In the genomic region with DNA sequence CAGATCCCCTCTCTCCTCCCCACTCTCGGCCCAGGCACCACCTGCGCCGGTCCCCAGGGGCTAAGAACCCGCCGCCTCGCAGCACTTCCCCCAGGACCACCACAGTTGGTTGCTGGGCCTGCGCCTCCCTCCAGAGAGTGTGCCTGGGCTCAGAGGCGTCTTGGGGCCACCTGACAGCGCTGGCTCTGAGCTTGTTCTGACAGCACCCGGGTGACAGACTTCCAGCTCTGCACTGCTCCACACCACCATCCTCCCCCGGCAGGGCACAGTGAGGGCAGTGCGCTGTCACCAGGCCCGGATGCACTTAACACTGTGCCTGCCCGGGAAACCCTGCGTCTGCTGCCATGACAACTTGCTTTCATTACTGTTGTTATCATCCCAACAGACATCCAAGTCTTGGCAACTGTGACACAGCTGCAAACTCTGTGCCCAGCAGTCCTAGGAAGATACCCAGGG, we compare ENCODE assay signal across 9 cellular contexts. TPM values are rescaled to one million over a fixed set of nuclear protein-coding genes. Genes with fewer than 3 reads are reported as not detected.
DNase-seq lines count a peak whose midpoint lies in the region; ATAC-seq, FAIRE-seq and TF ChIP-seq lines count a peak whose summit lies in the region.
"Had no signal": no experiment of that assay in that cellular context is flagged by ENCODE, and none has a peak within 500 bp of the region (broad histone marks: within the 10 kb centered on the region; RNA-seq: fewer than 3 reads in every experiment).

No MANE protein-coding gene starts in this region.

- ATAC-seq in activated T-cell treated with anti-CD3 and anti-CD28 coated beads, Interleukin-2, amount 50 U/mL, for 4 hours, result peak; percentile 89 to 91
- ATAC-seq in Right ventricle myocardium superior (ENCODE audit: poor library complexity), result peak; percentile 97

- peak overlapping the region in 1 of 2 donors; percentile 56 for H3K9ac ChIP-seq in colonic mucosa (ENCODE audit: low read depth in 2 of 2, low read length in 2 of 2)

- H3K4me3 ChIP-seq in colonic mucosa, result no peak overlapping the region

- H3K27me3 ChIP-seq in colonic mucosa, result no peaks in the 10 kb centered on the region

- no peak for FAIRE-seq in H54 (lab: Jason Lieb, UNC)

- no peak overlapping the region for H3K27ac ChIP-seq in colonic mucosa
- H3K27ac ChIP-seq: 22Rv1 had no signal

- H3K36me3 Mint-ChIP-seq in activated T-cell treated with anti-CD3 and anti-CD28 coated beads, Interleukin-2, amount 50 U/mL, for 4 hours (ENCODE audit: insufficient read depth), result peaks cover 2% of the 10 kb centered on the region

- H3K9me3 ChIP-seq in colonic mucosa, result no peaks in the 10 kb centered on the region

- TF ChIP-seq POLR2A in H54 (IDR thresholded peaks at IDR 0.05; ENCODE audit: low read depth, low read length), result no peak

- peaks cover 2% of the 10 kb centered on the region for H3K4me1 ChIP-seq in colonic mucosa

- H3K4me1 Mint-ChIP-seq in activated T-cell treated with anti-CD3 and anti-CD28 coated beads, Interleukin-2, amount 50 U/mL, for 4 hours (ENCODE audit: low read depth), result peaks cover 42% of the 10 kb centered on the region

- H3K36me3 ChIP-seq in colonic mucosa, result no peaks in the 10 kb centered on the region

- TF ChIP-seq CTCF in colonic mucosa (IDR thresholded peaks at IDR 0.05), result no peak

- no peaks in the 10 kb centered on the region for H3K27me3 Mint-ChIP-seq in activated T-cell treated with anti-CD3 and anti-CD28 coated beads, Interleukin-2, amount 50 U/mL, for 4 hours (ENCODE audit: low read depth)

- no peaks in the 10 kb centered on the region for H3K9me3 Mint-ChIP-seq in activated T-cell treated with anti-CD3 and anti-CD28 coated beads, Interleukin-2, amount 50 U/mL, for 4 hours

- intact Hi-C loops in Right ventricle myocardium superior (cut with DNase I) (no loop called here), colonic mucosa (cut with DNase I) (no loop called here)

- DNase-seq in DMS 273 (lab: John Stamatoyannopoulos, UW; ENCODE audit: unreplicated experiment) (peak; percentile 40), DMS 273 treated with DMSO at 0.1 percent for 48 hours (lab: John Stamatoyannopoulos, UW) (no peak), NCI-H2107 treated with DMSO at 0.1 percent for 48 hours (lab: John Stamatoyannopoulos, UW; ENCODE audit: unreplicated experiment) (peak; percentile 53), Right ventricle myocardium superior (peak; percentile 86), H54 (ENCODE audit: insufficient read length, low spot score) (no peak), colonic mucosa (no peak)
- peak; percentile 38 for DNase-seq in activated T-cell treated with anti-CD3 and anti-CD28 coated beads, Interleukin-2, amount 50 U/mL, for 4 hours
- DNase-seq in stimulated activated CD4-positive, alpha-beta T cell treated with anti-CD3 and anti-CD28 coated beads, Interleukin-12 subunit alpha, Interleukin-12 subunit beta, amount 100 ng/mL, for 48 hours (ENCODE audit: low read depth in 2 of 3, low spot score in 1 of 3), result peak in 2 of 3 donors; percentile 47 to 54

- H3K4me3 Mint-ChIP-seq in activated T-cell treated with anti-CD3 and anti-CD28 coated beads, Interleukin-2, amount 50 U/mL, for 4 hours, result peak overlapping the region; percentile 50

RNA-seq across cellular contexts. Expression of a gene that starts 6.6 kb away (rescaled TPM):
- total RNA-seq in activated T-cell treated with anti-CD3 and anti-CD28 coated beads, Interleukin-2, amount 50 U/mL, for 4 hours, result 10 to 100 TPM; 33.5 to 36.4 (median 35.4) TPM
- total RNA-seq in Right ventricle myocardium superior (17.5 TPM), colonic mucosa (10 to 100 TPM; 27.2 to 40.6 TPM)

RNA-seq across cellular contexts. Expression of a gene that starts 20.4 kb away (rescaled TPM):
- 10 to 100 TPM; 23.1 to 27.2 (median 24.8) TPM for total RNA-seq in activated T-cell treated with anti-CD3 and anti-CD28 coated beads, Interleukin-2, amount 50 U/mL, for 4 hours
- total RNA-seq in Right ventricle myocardium superior (66.8 TPM), colonic mucosa (10 to 100 TPM; 44.1 to 82.5 TPM)

RNA-seq across cellular contexts. Expression of a gene that starts 45.8 kb away (rescaled TPM):
- 10 to 100 TPM; 29.4 to 33.9 (median 33.0) TPM for total RNA-seq in activated T-cell treated with anti-CD3 and anti-CD28 coated beads, Interleukin-2, amount 50 U/mL, for 4 hours
- 45.5 TPM for total RNA-seq in Right ventricle myocardium superior
- 10 to 100 TPM; 56.9 to 66.0 TPM for total RNA-seq in colonic mucosa

Comparison
In these comparisons a context has a peak if more than half of its experiments do, and no peak if none do; other contexts are left out.
1. DNase-seq: peak in DMS 273 (single experiment), NCI-H2107 treated with DMSO at 0.1 percent for 48 hours (single experiment), activated T-cell treated with anti-CD3 and anti-CD28 coated beads, Interleukin-2, amount 50 U/mL, for 4 hours (single experiment), Right ventricle myocardium superior (single experiment) and stimulated activated CD4-positive, alpha-beta T cell treated with anti-CD3 and anti-CD28 coated beads, Interleukin-12 subunit alpha, Interleukin-12 subunit beta, amount 100 ng/mL, for 48 hours (2 of 3); none in DMS 273 treated with DMSO at 0.1 percent for 48 hours (single experiment), H54 (single experiment) and colonic mucosa (single experiment).